ENCODE assay signal across 8 cellular contexts in the genomic region with DNA sequence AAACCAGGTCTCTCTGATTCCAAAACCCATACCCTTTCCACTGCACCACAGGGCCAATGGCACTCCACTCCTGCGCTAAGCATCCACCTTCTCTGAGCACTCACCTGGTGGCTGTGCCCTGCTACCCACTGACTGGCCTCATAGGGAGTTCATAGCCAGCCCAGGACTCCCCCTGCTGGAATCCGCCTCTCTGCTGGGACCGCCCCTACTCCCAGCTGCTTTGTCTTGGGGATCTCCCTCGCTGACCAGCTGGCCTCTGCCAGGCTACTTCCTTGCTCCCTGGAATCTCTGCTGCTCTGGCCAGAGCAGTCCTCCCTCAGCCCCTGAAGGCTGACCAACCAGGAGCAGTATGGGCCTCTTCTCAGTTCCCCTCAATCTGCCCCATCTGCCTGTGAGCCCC.
DNase-seq lines count a peak whose midpoint lies in the region; ATAC-seq and TF ChIP-seq lines count a peak whose summit lies in the region.

No MANE protein-coding gene starts in this region.

- no peaks in the 10 kb centered on the region for H3K4me1 Mint-ChIP-seq in Caco-2 (ENCODE audit: low read depth, unreplicated experiment)
- no peaks in the 10 kb centered on the region for H3K4me1 Mint-ChIP-seq in endothelial cell (ENCODE audit: unreplicated experiment)

- no peaks in the 10 kb centered on the region for H3K9me3 ChIP-seq in Caco-2

- H3K27me3 ChIP-seq in Caco-2 (replicated peaks; ENCODE audit: control insufficient read depth, insufficient read depth, low read length): no peaks in the 10 kb centered on the region

- BruUV-seq in Caco-2 (replicated peaks; lab: Mats Ljungman, UMichigan): no TSS peak

- DNase-seq in Caco-2 (peak; percentile 48 to 51), endothelial cell (ENCODE audit: low spot score) (peak; percentile 56), ACHN (no peak), NCI-H345 (lab: John Stamatoyannopoulos, UW) (no peak), pons (ENCODE audit: low spot score) (no peak)
- DNase-seq in stimulated activated CD4-positive, alpha-beta T cell treated with anti-CD3 and anti-CD28 coated beads, Interleukin-4, amount 100 ng/mL, for 4 hours: no peak

- TF ChIP-seq CTCF in Caco-2 (IDR thresholded peaks at IDR 0.05; ENCODE audit: insufficient read depth in 1 of 2, low read depth in 1 of 2, low read length in 1 of 2, severe bottlenecking in 1 of 2, unreplicated experiment in 1 of 2): peak in 1 of 2 experiments; percentile 44
- TF ChIP-seq CTCF in endothelial cell (IDR thresholded peaks at IDR 0.05; ENCODE audit: unreplicated experiment): no peak

- no peaks in the 10 kb centered on the region for H3K9me3 Mint-ChIP-seq in Caco-2 (ENCODE audit: unreplicated experiment)
- H3K9me3 Mint-ChIP-seq in endothelial cell (ENCODE audit: unreplicated experiment): no peaks in the 10 kb centered on the region

- H3K4me3 Mint-ChIP-seq in Caco-2 (ENCODE audit: unreplicated experiment): no peak overlapping the region
- H3K4me3 Mint-ChIP-seq in endothelial cell (ENCODE audit: unreplicated experiment): no peak overlapping the region

- H3K27me3 Mint-ChIP-seq in Caco-2 (ENCODE audit: insufficient read depth, unreplicated experiment) (peaks cover 8% of the 10 kb centered on the region), endothelial cell (ENCODE audit: unreplicated experiment) (no peaks in the 10 kb centered on the region)

- H3K27ac Mint-ChIP-seq in Caco-2 (ENCODE audit: unreplicated experiment) (no peak overlapping the region), endothelial cell (ENCODE audit: unreplicated experiment) (no peak overlapping the region)

- ATAC-seq in GM19452 (IDR thresholded peaks at IDR 0.05; ENCODE audit: unreplicated experiment) (peak; percentile 73), HG03378 (IDR thresholded peaks at IDR 0.05; ENCODE audit: unreplicated experiment) (peak; percentile 79)

- CTCF ChIA-PET in Caco-2 (lab: Charles Lee): no interaction called here

- intact Hi-C loops in Caco-2 (cut with micrococcal nuclease; ENCODE audit: unreplicated experiment): loop anchor here (1.0 kb wide), 1 partner anchor 67 kb away; no protein-coding TSS in a partner anchor

- no peaks in the 10 kb centered on the region for H3K4me1 ChIP-seq in Caco-2

- H3K36me3 Mint-ChIP-seq in Caco-2 (ENCODE audit: insufficient read depth, unreplicated experiment): no peaks in the 10 kb centered on the region
- H3K36me3 Mint-ChIP-seq in endothelial cell (ENCODE audit: low read depth, unreplicated experiment): no peaks in the 10 kb centered on the region

- no peaks in the 10 kb centered on the region for H3K36me3 ChIP-seq in Caco-2 (ENCODE audit: control insufficient read depth, insufficient read depth, low read length)

- in situ Hi-C loops in ACHN (cut with HindIII; ENCODE audit: low pct_ligation_motif_present, low pct_unique_long_range_greater_than_20kb, low sequenced_read_pairs): no loop called here

- H3K4me3 ChIP-seq in Caco-2 (ENCODE audit: low read depth, low read length): no peak overlapping the region

- POLR2A ChIA-PET in Caco-2 (lab: Charles Lee): no interaction called here

Comparison
In these comparisons a context has a peak if more than half of its experiments do, and no peak if none do; other contexts are left out.
1. DNase-seq: peak in Caco-2 (2 of 2) and endothelial cell (single experiment); none in ACHN (single experiment), NCI-H345 (single experiment), pons (single experiment) and stimulated activated CD4-positive, alpha-beta T cell treated with anti-CD3 and anti-CD28 coated beads, Interleukin-4, amount 100 ng/mL, for 4 hours (0 of 2).